Comparison of ENCODE assay signal across 8 cellular contexts in genomic region chr19:633068-633785, GRCh38. TPM values are rescaled to one million over a fixed set of nuclear protein-coding genes. Genes with fewer than 3 reads are reported as not detected.
DNase-seq lines count a peak whose midpoint lies in the region; ATAC-seq and TF ChIP-seq lines count a peak whose summit lies in the region.

Gene POLRMT (minus strand): TSS chr19:633537. CDS start chr19:633512, 25 bp downstream.

- no peaks in the 10 kb centered on the region for H3K27me3 ChIP-seq in HAP-1 (ENCODE audit: low read depth)
- peaks cover 6% of the 10 kb centered on the region; the same call in 1 of the 2 replicates for H3K27me3 ChIP-seq in MM.1S (replicated peaks; ENCODE audit: insufficient read depth, low read length)

- H3K4me3 ChIP-seq in HAP-1 = peak within 1 kb of the TSS; percentile 83
- peak within 1 kb of the TSS; percentile 82 for H3K4me3 ChIP-seq in MM.1S (ENCODE audit: low read length)
- H3K4me3 ChIP-seq in fibroblast of pulmonary artery (replicated peaks; ENCODE audit: low read depth, low read length) = peak within 1 kb of the TSS; percentile 91

- H4K20me1 ChIP-seq in MM.1S (ENCODE audit: insufficient read depth, low read length) = no peaks in the 10 kb centered on the region

- H3F3A ChIP-seq in MM.1S (ENCODE audit: insufficient read depth, low read length) = peaks cover 9% of the 10 kb centered on the region

- peak; percentile 99 for DNase-seq in ELR (ENCODE audit: low read depth)
- peak; percentile 99 for DNase-seq in HAP-1 (ENCODE audit: low spot score in 2 of 2)
- DNase-seq in MM.1S = peak; percentile 100
- peak; percentile 71 for DNase-seq in SHP77 treated with DMSO at 0.1 percent for 48 hours (lab: John Stamatoyannopoulos, UW)
- peak; percentile 98 for DNase-seq in activated effector memory CD4-positive, alpha-beta T cell treated with anti-CD3 and anti-CD28 coated beads, Interleukin-2, amount 50 U/mL, for 16 hours
- peak; percentile 99 for DNase-seq in fibroblast of pulmonary artery (ENCODE audit: low read depth)
- DNase-seq in natural killer cell = peak; percentile 86
- DNase-seq in stimulated activated naive CD4-positive, alpha-beta T cell (lab: John Stamatoyannopoulos, UW) = peak; percentile 92 to 96 (median 95)

- in situ Hi-C loops in HAP-1 (cut with MboI; ENCODE audit: low sequenced_read_pairs) = no loop called here

- H3K4me1 ChIP-seq in HAP-1 (peaks cover 6% of the 10 kb centered on the region), MM.1S (ENCODE audit: low read length) (peaks cover 8% of the 10 kb centered on the region)

- H3K9ac ChIP-seq in MM.1S (ENCODE audit: low read length) = peak within 1 kb of the TSS; percentile 73

- peak within 1 kb of the TSS; percentile 87 to 95 for H3K27ac Mint-ChIP-seq in natural killer cell

- no peaks in the 10 kb centered on the region for H3K9me3 Mint-ChIP-seq in natural killer cell

- peak within 1 kb of the TSS; percentile 95 for H3K4me2 ChIP-seq in MM.1S (ENCODE audit: low read depth, low read length)

- no peaks in the 10 kb centered on the region for H3K9me2 ChIP-seq in MM.1S (replicated peaks; ENCODE audit: insufficient read depth, low read length)

- H3K27me3 Mint-ChIP-seq in natural killer cell (ENCODE audit: low read depth in 2 of 2) = no peaks in the 10 kb centered on the region

- H2AFZ ChIP-seq in MM.1S (ENCODE audit: low read length) = peak within 1 kb of the TSS; percentile 90

- ATAC-seq in natural killer cell = peak; percentile 94 to 96 (median 95)

- no peaks in the 10 kb centered on the region for H3K36me3 Mint-ChIP-seq in natural killer cell

- H3K9me3 ChIP-seq in HAP-1 (no peaks in the 10 kb centered on the region), MM.1S (replicated peaks; ENCODE audit: insufficient read depth, low read length) (no peaks in the 10 kb centered on the region)

- TF ChIP-seq CTCF in MM.1S (IDR thresholded peaks at IDR 0.05; ENCODE audit: low read length) (no peak), fibroblast of pulmonary artery (IDR thresholded peaks at IDR 0.05; ENCODE audit: low read length, missing control alignments) (no peak), natural killer cell (IDR thresholded peaks at IDR 0.05) (no peak)

- intact Hi-C loops in natural killer cell (cut with micrococcal nuclease) = no loop called here

- H3K36me3 ChIP-seq in HAP-1 (replicated peaks) (peaks cover 34% of the 10 kb centered on the region), MM.1S (replicated peaks; ENCODE audit: insufficient read depth, low read length) (no peaks in the 10 kb centered on the region)

- H3K79me2 ChIP-seq in MM.1S (ENCODE audit: low read length) = peaks cover 55% of the 10 kb centered on the region

- peaks cover 9 to 26% of the 10 kb centered on the region in 2 donors for H3K4me1 Mint-ChIP-seq in natural killer cell

- H3K27ac ChIP-seq in MM.1S (ENCODE audit: low read length) = peak within 1 kb of the TSS; percentile 61; the same call in 1 of the 2 replicates

- peak within 1 kb of the TSS; percentile 82 for H3K4me3 Mint-ChIP-seq in natural killer cell

RNA-seq across cellular contexts. Expression of gene POLRMT, which starts in this region (rescaled TPM):
- 10 to 100 TPM; 57.2 to 58.5 (median 57.6) TPM for total RNA-seq in natural killer cell

Comparison
In these comparisons a context has a peak if more than half of its experiments do, and no peak if none do; other contexts are left out.
1. Peak in every context shown above with its lines: DNase-seq, ATAC-seq, H3K4me3 ChIP-seq and H3K27ac ChIP-seq.